In the genomic region with DNA sequence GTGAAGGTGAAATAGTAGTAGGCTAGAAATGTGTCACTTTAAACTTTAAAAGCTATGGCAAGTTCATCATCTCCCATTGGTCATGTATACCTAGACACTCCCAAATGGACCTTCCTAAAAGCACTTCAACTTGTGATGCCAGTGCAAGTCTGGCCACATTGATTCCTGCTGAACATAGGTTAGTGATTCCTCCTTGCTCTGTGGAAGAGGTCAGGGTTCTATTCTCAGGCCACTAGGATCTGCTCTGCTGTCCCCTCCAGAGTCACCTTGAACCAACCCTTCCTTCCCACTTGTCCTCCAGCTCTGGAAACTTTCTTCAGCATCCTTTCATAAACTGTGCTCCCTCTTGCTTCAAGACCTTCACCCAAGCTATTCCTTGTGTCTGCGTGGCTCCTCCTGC, we compare ENCODE assay signal across 24 cellular contexts.
DNase-seq lines count a peak whose midpoint lies in the region; ATAC-seq and TF ChIP-seq lines count a peak whose summit lies in the region.
"Had no signal": no experiment of that assay in that cellular context is flagged by ENCODE, and none has a peak within 500 bp of the region (broad histone marks: within the 10 kb centered on the region; RNA-seq: fewer than 3 reads in every experiment).

No MANE protein-coding gene starts in this region.

- CTCF ChIA-PET in activated CD4-positive, alpha-beta T cell treated with anti-CD3 and anti-CD28 coated beads for 36 hours (lab: Charles Lee) = interaction anchor here (0.9 to 1.3 kb wide), 3 partner anchors 10 to 33 kb away, joined by 3 to 4 read pairs (median 3); no protein-coding TSS in a partner anchor
- CTCF ChIA-PET in T-cell (lab: Charles Lee) = interaction anchor here in 1 of 2 donors (0.6 kb wide), 1 partner anchor 719 kb away, joined by 3 read pairs; no protein-coding TSS in a partner anchor

- no peak for DNase-seq in activated CD4-positive, alpha-beta T cell treated with anti-CD3 and anti-CD28 coated beads for 36 hours
- DNase-seq in activated CD4-positive, alpha-beta T cell treated with anti-CD3 and anti-CD28 coated beads, Interleukin-2, amount 50 U/mL, for 48 hours = no peak
- no peak for DNase-seq in natural killer cell treated with Interleukin-12 subunit alpha and Interleukin-12 subunit beta and Interleukin-15 and Interleukin-18, amount 100 ng/mL, for 72 hours (ENCODE audit: low spot score)
- DNase-seq in natural killer cell (no peak), kidney glomerular epithelial cell (lab: John Stamatoyannopoulos, UW) (no peak), MV-4-11 (lab: John Stamatoyannopoulos, UW) (no peak), T-cell (no peak)
- DNase-seq in activated naive CD4-positive, alpha-beta T cell treated with anti-CD3 and anti-CD28 coated beads, Interleukin-2, amount 50 U/mL, for 72 hours (ENCODE audit: low spot score in 2 of 2) = no peak
- DNase-seq: activated CD4-positive, alpha-beta T cell treated with anti-CD3 and anti-CD28 coated beads, Interleukin-2, amount 50 U/mL, for 4 hours; anterior cingulate cortex; colonic mucosa; effector CD8-positive, alpha-beta T cell; GOT3; islet precursor cell; left ventricle myocardium superior; NCI-H1092; NCI-H187; SK-N-SH; stimulated activated CD4-positive, alpha-beta T cell treated with anti-CD3 and anti-CD28 coated beads, Interleukin-4, amount 100 ng/mL, for 4 hours; stimulated activated naive B cell treated with anti-CD40 and anti-IgM and Interleukin-4, amounts not matched to agents 10 μg/mL and 1 μg/mL and 100 μg/mL, for 72 hours; T-helper 9 cell; testis; WERI-Rb-1 had no signal

- intact Hi-C loops in activated CD4-positive, alpha-beta T cell treated with anti-CD3 and anti-CD28 coated beads for 36 hours (cut with DNase I, micrococcal nuclease) = loop anchor here (2.0 to 10.0 kb wide), 5 partner anchors 76 to 940 kb away; no protein-coding TSS in a partner anchor
- intact Hi-C loops in natural killer cell (cut with micrococcal nuclease) = no loop called here

- peaks cover 9% of the 10 kb centered on the region for H3K27me3 Mint-ChIP-seq in activated CD4-positive, alpha-beta T cell treated with anti-CD3 and anti-CD28 coated beads for 36 hours
- peaks cover 13 to 14% of the 10 kb centered on the region in 2 donors for H3K27me3 Mint-ChIP-seq in natural killer cell treated with Interleukin-12 subunit alpha and Interleukin-12 subunit beta and Interleukin-15 and Interleukin-18, amount 100 ng/mL, for 72 hours
- peaks cover 62 to 80% of the 10 kb centered on the region in 2 donors for H3K27me3 Mint-ChIP-seq in natural killer cell (ENCODE audit: low read depth in 2 of 2)
- peaks cover 4 to 11% of the 10 kb centered on the region in 2 donors for H3K27me3 Mint-ChIP-seq in T-cell

- peaks cover 94% of the 10 kb centered on the region for H3K4me1 Mint-ChIP-seq in activated CD4-positive, alpha-beta T cell treated with anti-CD3 and anti-CD28 coated beads for 36 hours
- peaks cover 75 to 94% of the 10 kb centered on the region in 2 donors for H3K4me1 Mint-ChIP-seq in natural killer cell treated with Interleukin-12 subunit alpha and Interleukin-12 subunit beta and Interleukin-15 and Interleukin-18, amount 100 ng/mL, for 72 hours (ENCODE audit: low read depth in 2 of 2)
- H3K4me1 Mint-ChIP-seq in natural killer cell = peaks cover 61% of the 10 kb centered on the region in 2 donors
- H3K4me1 Mint-ChIP-seq in T-cell = peaks cover 85 to 95% (median 90%) of the 10 kb centered on the region in 3 donors

- no peak for ATAC-seq in activated CD4-positive, alpha-beta T cell treated with anti-CD3 and anti-CD28 coated beads for 36 hours
- no peak for ATAC-seq in natural killer cell treated with Interleukin-12 subunit alpha and Interleukin-12 subunit beta and Interleukin-15 and Interleukin-18, amount 100 ng/mL, for 72 hours
- ATAC-seq in natural killer cell (no peak), T-cell (replicated peaks in 1 of 4) (no peak)
- no peak for ATAC-seq in activated naive CD4-positive, alpha-beta T cell treated with anti-CD3 and anti-CD28 coated beads, Interleukin-2, amount 50 U/mL, for 72 hours
- ATAC-seq: HepG2; left ventricle myocardium superior; stimulated activated naive B cell treated with anti-CD40 and anti-IgM and Interleukin-4, amounts not matched to agents 10 μg/mL and 1 μg/mL and 100 μg/mL, for 72 hours had no signal

- peak overlapping the region; percentile 93 for H3K27ac Mint-ChIP-seq in activated CD4-positive, alpha-beta T cell treated with anti-CD3 and anti-CD28 coated beads for 36 hours
- peak overlapping the region; percentile 82 to 98 for H3K27ac Mint-ChIP-seq in natural killer cell treated with Interleukin-12 subunit alpha and Interleukin-12 subunit beta and Interleukin-15 and Interleukin-18, amount 100 ng/mL, for 72 hours
- H3K27ac Mint-ChIP-seq in natural killer cell = no peak overlapping the region
- peak overlapping the region; percentile 63 to 85 for H3K27ac Mint-ChIP-seq in activated naive CD4-positive, alpha-beta T cell treated with anti-CD3 and anti-CD28 coated beads, Interleukin-2, amount 50 U/mL, for 72 hours
- H3K27ac Mint-ChIP-seq in T-cell = peak overlapping the region in 1 of 2 donors; percentile 47
- H3K27ac Mint-ChIP-seq: stimulated activated naive B cell treated with anti-CD40 and anti-IgM and Interleukin-4, amounts not matched to agents 10 μg/mL and 1 μg/mL and 100 μg/mL, for 72 hours had no signal

- H3K36me3 Mint-ChIP-seq in activated CD4-positive, alpha-beta T cell treated with anti-CD3 and anti-CD28 coated beads for 36 hours (ENCODE audit: low read depth) = peaks cover 19% of the 10 kb centered on the region
- H3K36me3 Mint-ChIP-seq in natural killer cell treated with Interleukin-12 subunit alpha and Interleukin-12 subunit beta and Interleukin-15 and Interleukin-18, amount 100 ng/mL, for 72 hours = peaks cover 33% of the 10 kb centered on the region
- H3K36me3 Mint-ChIP-seq in natural killer cell = peaks cover 17% of the 10 kb centered on the region
- peaks cover 37 to 61% of the 10 kb centered on the region in 2 donors for H3K36me3 Mint-ChIP-seq in activated naive CD4-positive, alpha-beta T cell treated with anti-CD3 and anti-CD28 coated beads, Interleukin-2, amount 50 U/mL, for 72 hours
- peaks cover 14% of the 10 kb centered on the region for H3K36me3 Mint-ChIP-seq in T-cell

- no peak for TF ChIP-seq CTCF in natural killer cell (IDR thresholded peaks at IDR 0.05)

- H3K9me3 Mint-ChIP-seq in activated CD4-positive, alpha-beta T cell treated with anti-CD3 and anti-CD28 coated beads for 36 hours (ENCODE audit: low read depth) = peaks cover 15% of the 10 kb centered on the region
- H3K9me3 Mint-ChIP-seq in natural killer cell treated with Interleukin-12 subunit alpha and Interleukin-12 subunit beta and Interleukin-15 and Interleukin-18, amount 100 ng/mL, for 72 hours = peaks cover 5% of the 10 kb centered on the region
- H3K9me3 Mint-ChIP-seq in natural killer cell (peaks cover 0 to 9% of the 10 kb centered on the region in 2 donors), T-cell (peaks cover 5 to 15% (median 8%) of the 10 kb centered on the region in 3 donors)
- H3K9me3 Mint-ChIP-seq in activated naive CD4-positive, alpha-beta T cell treated with anti-CD3 and anti-CD28 coated beads, Interleukin-2, amount 50 U/mL, for 72 hours = peaks cover 13 to 25% of the 10 kb centered on the region in 2 donors

- POLR2A ChIA-PET in activated CD4-positive, alpha-beta T cell treated with anti-CD3 and anti-CD28 coated beads for 36 hours (lab: Charles Lee) = interaction anchor here (0.8 kb wide), 1 partner anchor 10 kb away, joined by 4 read pairs; no protein-coding TSS in a partner anchor
- POLR2A ChIA-PET in T-cell (lab: Charles Lee) = interaction anchor here in 1 of 2 donors (0.7 kb wide), 1 partner anchor 81 kb away, joined by 3 read pairs; no protein-coding TSS in a partner anchor

- peak overlapping the region; percentile 40 for H3K4me3 Mint-ChIP-seq in activated CD4-positive, alpha-beta T cell treated with anti-CD3 and anti-CD28 coated beads for 36 hours
- peak overlapping the region; percentile 80 for H3K4me3 Mint-ChIP-seq in natural killer cell treated with Interleukin-12 subunit alpha and Interleukin-12 subunit beta and Interleukin-15 and Interleukin-18, amount 100 ng/mL, for 72 hours
- no peak overlapping the region for H3K4me3 Mint-ChIP-seq in natural killer cell
- peak overlapping the region in 1 of 3 donors; percentile 68 for H3K4me3 Mint-ChIP-seq in T-cell
- H3K4me3 Mint-ChIP-seq: stimulated activated naive B cell treated with anti-CD40 and anti-IgM and Interleukin-4, amounts not matched to agents 10 μg/mL and 1 μg/mL and 100 μg/mL, for 72 hours had no signal

Comparison
In these comparisons a context has a peak if more than half of its experiments do, and no peak if none do; other contexts are left out.
1. H3K27ac Mint-ChIP-seq: peak in activated CD4-positive, alpha-beta T cell treated with anti-CD3 and anti-CD28 coated beads for 36 hours (single experiment), natural killer cell treated with Interleukin-12 subunit alpha and Interleukin-12 subunit beta and Interleukin-15 and Interleukin-18, amount 100 ng/mL, for 72 hours (2 of 2) and activated naive CD4-positive, alpha-beta T cell treated with anti-CD3 and anti-CD28 coated beads, Interleukin-2, amount 50 U/mL, for 72 hours (2 of 2); none in natural killer cell (0 of 2).